ENCODE assay signal across 19 cellular contexts in the genomic region with DNA sequence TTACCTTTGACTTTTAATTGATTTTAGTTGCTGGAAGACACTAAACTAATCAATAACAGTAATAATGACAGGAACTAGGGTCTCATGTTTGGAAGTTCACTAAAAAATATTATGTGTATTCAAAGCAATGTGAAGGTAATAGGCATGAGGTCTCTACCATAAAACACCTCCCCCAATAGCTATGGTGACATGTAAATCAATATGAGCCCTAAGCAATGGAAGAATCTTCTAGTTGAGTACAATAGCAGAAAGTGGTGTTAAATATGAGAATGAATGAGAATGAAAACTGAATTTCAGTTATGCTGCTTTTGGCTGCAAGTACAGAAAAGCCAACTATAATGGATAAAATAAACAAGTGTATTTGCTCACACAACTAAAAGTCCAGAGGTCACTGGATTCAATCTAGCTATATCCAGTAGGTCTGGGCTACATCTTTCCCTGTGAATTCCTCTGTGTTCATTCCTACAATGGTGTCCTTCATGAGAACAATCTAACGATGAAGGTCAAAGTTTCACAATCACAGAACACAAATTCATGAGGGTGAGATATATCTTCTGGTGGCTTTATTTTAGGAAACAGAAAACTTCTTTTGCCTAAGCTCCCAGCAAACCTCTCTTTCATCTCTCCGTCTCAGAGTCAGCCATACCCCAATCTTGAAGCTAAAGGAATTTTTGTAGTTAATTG.
A peak's percentile ranks its signal among the peaks of the same experiment; 100 is the strongest.
DNase-seq lines count a peak whose midpoint lies in the region; ATAC-seq, FAIRE-seq and TF ChIP-seq lines count a peak whose summit lies in the region.
"Had no signal": no experiment of that assay in that cellular context is flagged by ENCODE, and none has a peak within 500 bp of the region (broad histone marks: within the 10 kb centered on the region; RNA-seq: fewer than 3 reads in every experiment).

No MANE protein-coding gene starts in this region.

- peak; percentile 32; the same call in 1 of the 2 replicates for TF ChIP-seq RAD21 in HepG2 (CRISPR knock-in tag; IDR thresholded peaks at IDR 0.05)

- intact Hi-C loops in PC-3 (cut with micrococcal nuclease) = no loop called here
- intact Hi-C loops in HepG2 (cut with micrococcal nuclease; ENCODE audit: unreplicated experiment) = loop anchor here (1.0 kb wide), 1 partner anchor 121 kb away; no protein-coding TSS in a partner anchor
- intact Hi-C loops in aorta (cut with DNase I) = no loop called here

- in situ Hi-C loops in HepG2 (cut with HindIII; ENCODE audit: extremely low pct_ligation_motif_present, low pct_unique_long_range_greater_than_20kb) = loop anchor here (25.0 kb wide), 1 partner anchor 142 kb away; no protein-coding TSS in a partner anchor

- peaks cover 10% of the 10 kb centered on the region for H3K4me1 Mint-ChIP-seq in GM23338
- H3K4me1 Mint-ChIP-seq: CD8-positive, alpha-beta memory T cell had no signal

- FAIRE-seq in HepG2 (lab: Jason Lieb, UNC) = peak; percentile 97
- FAIRE-seq: RCC 7860 had no signal

- H3K36me3 ChIP-seq in PC-3 (ENCODE audit: low read depth, low read length) (no peaks in the 10 kb centered on the region), HepG2 (replicated peaks in 1 of 2; ENCODE audit: control insufficient read depth in 1 of 2, insufficient read depth in 2 of 2, low read length in 2 of 2) (no peaks in the 10 kb centered on the region), GM23338 (ENCODE audit: insufficient read depth) (no peaks in the 10 kb centered on the region), aorta (ENCODE audit: control insufficient read depth in 1 of 2, insufficient read depth in 2 of 2, low read length in 1 of 2) (no peaks in the 10 kb centered on the region)
- H3K36me3 ChIP-seq: HAP-1, SJCRH30 had no signal

- no peak overlapping the region for H3K4me3 ChIP-seq in PC-3 (ENCODE audit: low read length)
- H3K4me3 ChIP-seq in HepG2 (replicated peaks in 1 of 3; ENCODE audit: insufficient read depth in 1 of 3, low read depth in 2 of 3, low read length in 3 of 3) = peak overlapping the region in 2 of 3 experiments; percentile 43 to 56; a peak in 3 of 6 replicates
- no peak overlapping the region for H3K4me3 ChIP-seq in GM23338
- H3K4me3 ChIP-seq in aorta (ENCODE audit: low read length in 2 of 2) = no peak overlapping the region
- H3K4me3 ChIP-seq: GM23248, HAP-1, SJCRH30 had no signal

- POLR2A ChIA-PET in PC-3 (lab: Charles Lee; ENCODE audit: unreplicated experiment) (interaction anchor here (0.6 kb wide), 1 partner anchor 1896 kb away, joined by 11 read pairs; no protein-coding TSS in a partner anchor), HepG2 (lab: Yijun Ruan, JAX) (interaction anchor here (1.0 to 2.4 kb wide), 4 partner anchors 9 to 1475 kb away, joined by 3 to 7 read pairs (median 5); no protein-coding TSS in a partner anchor)

- H4K20me1 ChIP-seq in PC-3 (ENCODE audit: low read length) (no peaks in the 10 kb centered on the region), HepG2 (ENCODE audit: insufficient read depth, low read length) (no peaks in the 10 kb centered on the region), GM23338 (replicated peaks; ENCODE audit: insufficient read depth) (no peaks in the 10 kb centered on the region)

- no peak for TF ChIP-seq CTCF in 22Rv1 (IDR thresholded peaks at IDR 0.05)
- TF ChIP-seq CTCF in PC-3 (conservative IDR thresholded peaks at IDR 0.05; ENCODE audit: low read depth, low read length) = no peak
- no peak for TF ChIP-seq CTCF in HepG2 (CRISPR knock-in tag; IDR thresholded peaks at IDR 0.05)
- TF ChIP-seq CTCF in GM23338 (conservative IDR thresholded peaks at IDR 0.05; ENCODE audit: low read depth in 2 of 2) = no peak

- H3K4me1 ChIP-seq in PC-3 (ENCODE audit: insufficient read depth, low read length) (peaks cover 4% of the 10 kb centered on the region; the same call in 1 of the 2 replicates), HepG2 (ENCODE audit: insufficient read depth, low read length) (peaks cover 69% of the 10 kb centered on the region), GM23338 (ENCODE audit: insufficient read depth) (peaks cover 10% of the 10 kb centered on the region; the same call in 1 of the 2 replicates), aorta (ENCODE audit: control insufficient read depth in 1 of 2, insufficient read depth in 2 of 2, low read length in 2 of 2) (no peaks in the 10 kb centered on the region)
- H3K4me1 ChIP-seq: SJCRH30 had no signal

- H3F3A ChIP-seq in PC-3 (ENCODE audit: low read length, unreplicated experiment) (no peaks in the 10 kb centered on the region), GM23338 (replicated peaks; ENCODE audit: low read depth) (no peaks in the 10 kb centered on the region)

- DNase-seq in HuH-7.5 (ENCODE audit: low spot score) (peak; percentile 11), PC-3 (no peak), HepG2 (ENCODE audit: low spot score) (peak; percentile 99), GM23338 (ENCODE audit: low spot score) (no peak), DMS79 (lab: John Stamatoyannopoulos, UW) (no peak), aorta (no peak)
- no peak for DNase-seq in activated naive CD4-positive, alpha-beta T cell treated with anti-CD3 and anti-CD28 coated beads, Interleukin-2, amount 50 U/mL, for 16 hours
- DNase-seq: CD8-positive, alpha-beta memory T cell; GM23248; NCI-H1417 treated with DMSO at 0.1 percent for 48 hours; NCI-H1930; NCI-H2227 treated with DMSO at 0.1 percent for 48 hours; NCI-H510A treated with DMSO at 0.1 percent for 48 hours; SJCRH30 had no signal

- H3K4me3 Mint-ChIP-seq in GM23338 = no peak overlapping the region
- H3K4me3 Mint-ChIP-seq: CD8-positive, alpha-beta memory T cell; IgD-negative memory B cell had no signal

- H3K36me3 Mint-ChIP-seq in GM23338 (ENCODE audit: low read depth) = peaks cover 5% of the 10 kb centered on the region; the same call in 1 of the 3 replicates
- H3K36me3 Mint-ChIP-seq: CD8-positive, alpha-beta memory T cell; IgD-negative memory B cell had no signal

- H3K9ac ChIP-seq in PC-3 (ENCODE audit: low read length) (no peak overlapping the region), HepG2 (ENCODE audit: insufficient read depth, low read depth, low read length) (peak overlapping the region; percentile 72)
- H3K9ac ChIP-seq: GM23248 had no signal

- H3K27ac Mint-ChIP-seq in GM23338 = no peak overlapping the region
- H3K27ac Mint-ChIP-seq: CD8-positive, alpha-beta memory T cell; IgD-negative memory B cell had no signal

- H3K9me2 ChIP-seq in PC-3 (replicated peaks; ENCODE audit: low read length) = no peaks in the 10 kb centered on the region
- no peaks in the 10 kb centered on the region for H3K9me2 ChIP-seq in GM23338 (ENCODE audit: insufficient read depth)

- peaks cover 15% of the 10 kb centered on the region for H3K9me3 Mint-ChIP-seq in GM23338

- BruUV-seq in PC-3 (replicated peaks; lab: Mats Ljungman, UMichigan) = no TSS peak
- no TSS peak for BruUV-seq in HepG2 (replicated peaks; lab: Mats Ljungman, UMichigan)

- H3K9me3 ChIP-seq in PC-3 (ENCODE audit: low read length) (peaks cover 9% of the 10 kb centered on the region; the same call in 1 of the 2 replicates), HepG2 (ENCODE audit: low read length) (peaks cover 23% of the 10 kb centered on the region), aorta (ENCODE audit: control insufficient read depth, low read length) (no peaks in the 10 kb centered on the region)
- H3K9me3 ChIP-seq: HAP-1 had no signal

- CTCF ChIA-PET in PC-3 (lab: Charles Lee) = no interaction called here
- CTCF ChIA-PET in HepG2 (lab: Yijun Ruan, JAX; ENCODE audit: low intra/inter-chr PET ratio, low total read pairs) = no interaction called here

- H3K4me2 ChIP-seq in PC-3 (ENCODE audit: low read length) (0 out of 2 replicates have a peak overlapping the region, but pooled peaks have one; percentile 3), HepG2 (ENCODE audit: low read depth, low read length) (peak overlapping the region; percentile 78), GM23338 (no peak overlapping the region)

- TF ChIP-seq POLR2A in HepG2 (IDR thresholded peaks at IDR 0.05; ENCODE audit: insufficient read depth in 1 of 2, low read depth in 2 of 2, low read length in 2 of 2) = peak in 1 of 2 experiments; percentile 46; a peak in 1 of 4 replicates

- H3K27ac ChIP-seq in 22Rv1 (peak overlapping the region; percentile 88), PC-3 (ENCODE audit: low read length) (peak overlapping the region; percentile 13), HepG2 (ENCODE audit: extremely low read length, insufficient read depth, low read length) (peak overlapping the region; percentile 99), GM23338 (ENCODE audit: low read depth) (no peak overlapping the region), aorta (ENCODE audit: low read depth in 1 of 2, low read length in 2 of 2) (no peak overlapping the region)
- H3K27ac ChIP-seq: C4-2B, GM23248, SJCRH30 had no signal

- whole genome bisulfite sequencing in HepG2 (ENCODE audit: low lambda C conversion rate) = 0% methylated on average over 2 of the region's 2 CpGs
- WGBS in aorta, 2 donors = 41 to 43% methylated on average over 2 of the region's 2 CpGs

- ATAC-seq in PC-3 (peak; percentile 38; the same call in 1 of the 2 replicates), HepG2 (peak; percentile 91), GM23338 (no peak), aorta (ENCODE audit: low FRiP score) (no peak)

- peaks cover 1% of the 10 kb centered on the region for H3K27me3 Mint-ChIP-seq in GM23338 (ENCODE audit: insufficient read depth, low read depth, poor library complexity)
- H3K27me3 Mint-ChIP-seq: IgD-negative memory B cell had no signal

- peak; percentile 65 to 92; a peak in 3 of 4 replicates for TF ChIP-seq EP300 in HepG2 (IDR thresholded peaks at IDR 0.05; ENCODE audit: low read depth in 2 of 2, low read length in 2 of 2)
- peak; percentile 77; the same call in 1 of the 2 replicates for TF ChIP-seq EP300 in HepG2 (CRISPR knock-in tag; IDR thresholded peaks at IDR 0.05; ENCODE audit: borderline replicate concordance)

- H3K27me3 ChIP-seq in PC-3 (ENCODE audit: low read length) (no peaks in the 10 kb centered on the region), HepG2 (ENCODE audit: control insufficient read depth in 1 of 2, insufficient read depth in 2 of 2, low read length in 2 of 2) (no peaks in the 10 kb centered on the region), GM23338 (ENCODE audit: insufficient read depth) (no peaks in the 10 kb centered on the region), aorta (ENCODE audit: control insufficient read depth in 1 of 2, insufficient read depth in 2 of 2, low read length in 1 of 2) (no peaks in the 10 kb centered on the region)
- H3K27me3 ChIP-seq: SJCRH30 had no signal

- no peaks in the 10 kb centered on the region for H3K79me2 ChIP-seq in PC-3 (ENCODE audit: low read length)
- no peaks in the 10 kb centered on the region for H3K79me2 ChIP-seq in HepG2 (ENCODE audit: insufficient read depth, low read length)
- no peaks in the 10 kb centered on the region for H3K79me2 ChIP-seq in GM23338 (replicated peaks; ENCODE audit: insufficient read depth)

- H2AFZ ChIP-seq in PC-3 (ENCODE audit: low read length) (no peak overlapping the region), HepG2 (ENCODE audit: low read length) (peak overlapping the region; percentile 70), GM23338 (no peak overlapping the region)
- H2AFZ ChIP-seq: GM23248 had no signal

TF ChIP-seq in HepG2, 621 proteins besides CTCF, POLR2A, EP300 and RAD21 (continues in another document):
- no peak for TF ChIP-seq PLRG1 (conservative IDR thresholded peaks at IDR 0.05)
- TF ChIP-seq ZNF460 (CRISPR knock-in tag; IDR thresholded peaks at IDR 0.05; ENCODE audit: borderline replicate concordance) = no peak

Comparison
In these comparisons a context has a peak if more than half of its experiments do, and no peak if none do; other contexts are left out.
1. H3K27ac ChIP-seq: peak in 22Rv1 (single experiment), PC-3 (single experiment) and HepG2 (single experiment); none in GM23338 (single experiment) and aorta (0 of 2).
2. DNase-seq: peak in HuH-7.5 (single experiment) and HepG2 (single experiment); none in PC-3 (single experiment), GM23338 (single experiment), activated naive CD4-positive, alpha-beta T cell treated with anti-CD3 and anti-CD28 coated beads, Interleukin-2, amount 50 U/mL, for 16 hours (single experiment), DMS79 (single experiment) and aorta (0 of 2).
3. ATAC-seq: peak in PC-3 (single experiment) and HepG2 (single experiment); none in GM23338 (single experiment) and aorta (single experiment).
4. H3K4me3 ChIP-seq: peak in HepG2 (2 of 3); none in PC-3 (single experiment), GM23338 (single experiment) and aorta (0 of 2).